Comparison of ENCODE assay signal across 2 cellular contexts in genomic region chr2:172949522-172949921, GRCh38.
TF ChIP-seq lines count a peak whose summit lies in the region.

No MANE protein-coding gene starts in this region.

TF ChIP-seq in liver, 16 proteins besides CTCF, POLR2A, EP300 and RAD21 (continued from another document):
- peak in 1 of 2 donors; percentile 76 for TF ChIP-seq JUND (IDR thresholded peaks at IDR 0.05)
- peak; percentile 56 for TF ChIP-seq YY1 (IDR thresholded peaks at IDR 0.05)
- peak; percentile 23 to 76 for TF ChIP-seq RXRA (IDR thresholded peaks at IDR 0.05)
- no peak for TF ChIP-seq FOXA2 (IDR thresholded peaks at IDR 0.05)
- TF ChIP-seq TAF1 (conservative IDR thresholded peaks at IDR 0.05): no peak
- TF ChIP-seq REST (IDR thresholded peaks at IDR 0.05): peak; percentile 72
- peak; percentile 48 for TF ChIP-seq MAX (IDR thresholded peaks at IDR 0.05)
- no peak for TF ChIP-seq FOXA1 (IDR thresholded peaks at IDR 0.05)
- TF ChIP-seq EGR1 (IDR thresholded peaks at IDR 0.05; ENCODE audit: low read depth in 2 of 2): no peak
- peak; percentile 11 for TF ChIP-seq ATF3 (IDR thresholded peaks at IDR 0.05)
- TF ChIP-seq SP1 (IDR thresholded peaks at IDR 0.05): peak; percentile 61
- peak; percentile 39 for TF ChIP-seq HNF4G (IDR thresholded peaks at IDR 0.05)
- TF ChIP-seq GABPA (IDR thresholded peaks at IDR 0.05 in 1 of 2, conservative IDR thresholded peaks at IDR 0.05 in 1 of 2): no peak
- peak; percentile 79 to 89 for TF ChIP-seq HNF4A (conservative IDR thresholded peaks at IDR 0.05)
- TF ChIP-seq NR2F2 (IDR thresholded peaks at IDR 0.05): no peak

TF ChIP-seq in HepG2, 621 proteins besides CTCF, POLR2A, EP300 and RAD21 (continued from another document):
- TF ChIP-seq ZNF770 (CRISPR knock-in tag; IDR thresholded peaks at IDR 0.05): no peak
- TF ChIP-seq PBX3 (CRISPR knock-in tag; IDR thresholded peaks at IDR 0.05; ENCODE audit: borderline replicate concordance): no peak
- no peak for TF ChIP-seq TEAD2 (CRISPR knock-in tag; IDR thresholded peaks at IDR 0.05)
- no peak for TF ChIP-seq ISX (CRISPR knock-in tag; conservative IDR thresholded peaks at IDR 0.05)
- TF ChIP-seq NCOA5 (CRISPR knock-in tag; IDR thresholded peaks at IDR 0.05): no peak
